In the genomic region with DNA sequence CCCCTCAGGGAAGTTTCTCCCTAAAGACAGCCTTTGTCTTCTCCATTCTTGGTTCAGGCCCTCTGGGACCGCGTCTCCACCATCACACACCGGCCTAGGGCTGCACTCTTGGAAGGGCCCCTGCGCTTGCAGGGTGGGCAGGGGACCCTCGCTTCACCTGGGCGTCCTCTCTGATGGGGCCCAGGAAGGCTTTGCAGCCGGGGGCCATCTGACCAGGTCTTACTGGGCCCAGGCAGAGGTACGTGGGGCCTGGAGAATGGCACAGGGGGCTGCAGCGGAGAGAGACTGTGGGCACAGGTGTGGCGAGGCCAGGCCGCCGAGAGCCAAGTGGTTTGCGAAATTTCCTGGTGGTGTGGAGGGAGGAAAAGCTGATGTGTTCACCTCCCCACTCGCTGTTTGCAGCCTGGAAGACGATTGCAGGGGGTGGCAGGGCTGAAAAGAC, we compare ENCODE assay signal across 8 cellular contexts. TPM values are rescaled to one million over a fixed set of nuclear protein-coding genes. Genes with fewer than 3 reads are reported as not detected.
DNase-seq lines count a peak whose midpoint lies in the region; ATAC-seq and TF ChIP-seq lines count a peak whose summit lies in the region.
"Had no signal": no experiment of that assay in that cellular context is flagged by ENCODE, and none has a peak within 500 bp of the region (broad histone marks: within the 10 kb centered on the region; RNA-seq: fewer than 3 reads in every experiment).

No MANE protein-coding gene starts in this region.

- peak overlapping the region; percentile 74; the same call in 1 of the 2 replicates for H3K4me3 Mint-ChIP-seq in HFFc6
- peak overlapping the region; percentile 86 for H3K4me3 Mint-ChIP-seq in activated T-helper 2 cell treated with anti-CD3 and anti-CD28 coated beads, Interferon-gamma antibody, Interleukin-2, Interleukin-4, amounts not matched to agents 10 μg/mL and 5 μg/mL and 100 μg/mL, durations not matched to agents 14 hours and 24 hours and 36 hours (ENCODE audit: low read depth)

- H3K27me3 Mint-ChIP-seq in HFFc6 (ENCODE audit: insufficient read depth): peaks cover 32% of the 10 kb centered on the region
- peaks cover 4% of the 10 kb centered on the region for H3K27me3 Mint-ChIP-seq in activated T-helper 2 cell treated with anti-CD3 and anti-CD28 coated beads, Interferon-gamma antibody, Interleukin-2, Interleukin-4, amounts not matched to agents 10 μg/mL and 5 μg/mL and 100 μg/mL, durations not matched to agents 14 hours and 24 hours and 36 hours (ENCODE audit: low read depth)

- DNase-seq in HFFc6 (no peak), stomach (no peak)
- DNase-seq in activated T-helper 2 cell treated with anti-CD3 and anti-CD28 coated beads, Interferon-gamma antibody, Interleukin-2, Interleukin-4, amounts not matched to agents 10 μg/mL and 5 μg/mL and 100 μg/mL, durations not matched to agents 14 hours and 24 hours and 36 hours (ENCODE audit: low spot score): no peak

- H3K4me1 Mint-ChIP-seq in HFFc6 (ENCODE audit: low read depth): peaks cover 13% of the 10 kb centered on the region; the same call in 1 of the 2 replicates
- H3K4me1 Mint-ChIP-seq in activated T-helper 2 cell treated with anti-CD3 and anti-CD28 coated beads, Interferon-gamma antibody, Interleukin-2, Interleukin-4, amounts not matched to agents 10 μg/mL and 5 μg/mL and 100 μg/mL, durations not matched to agents 14 hours and 24 hours and 36 hours (ENCODE audit: low read depth): peaks cover 43% of the 10 kb centered on the region

- no peak for TF ChIP-seq EP300 in stomach (IDR thresholded peaks at IDR 0.05)

- H3K9me3 Mint-ChIP-seq in HFFc6: no peaks in the 10 kb centered on the region
- H3K9me3 Mint-ChIP-seq in activated T-helper 2 cell treated with anti-CD3 and anti-CD28 coated beads, Interferon-gamma antibody, Interleukin-2, Interleukin-4, amounts not matched to agents 10 μg/mL and 5 μg/mL and 100 μg/mL, durations not matched to agents 14 hours and 24 hours and 36 hours: no peaks in the 10 kb centered on the region

- 57 to 78% (median 72%) methylated on average over 15 of the region's 15 CpGs for WGBS in stomach, 5 donors

- H3K27me3 ChIP-seq in iPS-18a (ENCODE audit: control insufficient read depth, insufficient read depth, low read length): peaks cover 13% of the 10 kb centered on the region
- no peaks in the 10 kb centered on the region for H3K27me3 ChIP-seq in stomach

- H3K9ac ChIP-seq in iPS-18a (ENCODE audit: low read length): no peak overlapping the region

- no peak for TF ChIP-seq POLR2A in stomach (IDR thresholded peaks at IDR 0.05)

- H3K27ac ChIP-seq in iPS-18a (ENCODE audit: low read length) (no peak overlapping the region), stomach (peak overlapping the region; percentile 13 to 91 (median 89))
- H3K27ac ChIP-seq: SK-N-MC had no signal

- H3K4me3 ChIP-seq in iPS-18a (ENCODE audit: low read length) (peak overlapping the region; percentile 70), stomach (peak overlapping the region; percentile 48 to 55 (median 54))
- H3K4me3 ChIP-seq: SK-N-MC had no signal

- intact Hi-C loops in activated T-helper 2 cell treated with anti-CD3 and anti-CD28 coated beads, Interferon-gamma antibody, Interleukin-2, Interleukin-4, amounts not matched to agents 10 μg/mL and 5 μg/mL and 100 μg/mL, durations not matched to agents 14 hours and 24 hours and 36 hours (cut with micrococcal nuclease): no loop called here
- intact Hi-C loops in stomach (cut with DNase I; ENCODE audit: low total_unique reads): no loop called here

- TF ChIP-seq CTCF in HFFc6 (IDR thresholded peaks at IDR 0.05): no peak
- TF ChIP-seq CTCF in stomach (IDR thresholded peaks at IDR 0.05): no peak

- ATAC-seq in HG02970 (IDR thresholded peaks at IDR 0.05; ENCODE audit: low FRiP score, unreplicated experiment): no peak
- no peak for ATAC-seq in GM18873 (IDR thresholded peaks at IDR 0.05; ENCODE audit: low FRiP score, unreplicated experiment)
- ATAC-seq in GM21529 (IDR thresholded peaks at IDR 0.05; ENCODE audit: unreplicated experiment): no peak

- no peaks in the 10 kb centered on the region for H3K36me3 Mint-ChIP-seq in HFFc6 (ENCODE audit: low read depth)
- no peaks in the 10 kb centered on the region for H3K36me3 Mint-ChIP-seq in activated T-helper 2 cell treated with anti-CD3 and anti-CD28 coated beads, Interferon-gamma antibody, Interleukin-2, Interleukin-4, amounts not matched to agents 10 μg/mL and 5 μg/mL and 100 μg/mL, durations not matched to agents 14 hours and 24 hours and 36 hours (ENCODE audit: low read depth)

- H3K27ac Mint-ChIP-seq in HFFc6: no peak overlapping the region
- peak overlapping the region; percentile 90 for H3K27ac Mint-ChIP-seq in activated T-helper 2 cell treated with anti-CD3 and anti-CD28 coated beads, Interferon-gamma antibody, Interleukin-2, Interleukin-4, amounts not matched to agents 10 μg/mL and 5 μg/mL and 100 μg/mL, durations not matched to agents 14 hours and 24 hours and 36 hours

- H3K4me1 ChIP-seq in iPS-18a (ENCODE audit: control insufficient read depth, low read depth, low read length) (peaks cover 6% of the 10 kb centered on the region), stomach (peaks cover 24 to 45% (median 33%) of the 10 kb centered on the region in 4 donors)

- H3K36me3 ChIP-seq in iPS-18a (ENCODE audit: control insufficient read depth, low read depth, low read length) (no peaks in the 10 kb centered on the region), stomach (no peaks in the 10 kb centered on the region)

- H3K9me3 ChIP-seq in iPS-18a (ENCODE audit: control insufficient read depth, low read depth, low read length): no peaks in the 10 kb centered on the region
- H3K9me3 ChIP-seq in stomach: no peaks in the 10 kb centered on the region

RNA-seq across cellular contexts. Expression of a gene that starts 44.4 kb away (rescaled TPM):
- total RNA-seq in HFFc6 (2021; fragmentation: NEBNext Ultra II Directional; extraction: Animal tissue kit (Norgen Biotek cat#: 25700)): not detected
- 0.21 and 0.32 TPM in 2 replicates for total RNA-seq in activated T-helper 2 cell treated with anti-CD3 and anti-CD28 coated beads, Interferon-gamma antibody, Interleukin-2, Interleukin-4, amounts not matched to agents 10 μg/mL and 5 μg/mL and 100 μg/mL, durations not matched to agents 14 hours and 24 hours and 36 hours
- 10 to 100 TPM in 3 of 5 donors, 1 to 10 TPM in 2; 3.2 to 39.6 (median 18.1) TPM for total RNA-seq in stomach
- 10 to 100 TPM in 1 of 3 donors, 1 to 10 TPM in 2; 6.3 to 11.1 (median 7.4) TPM for polyA plus RNA-seq in stomach
